In the genomic region with DNA sequence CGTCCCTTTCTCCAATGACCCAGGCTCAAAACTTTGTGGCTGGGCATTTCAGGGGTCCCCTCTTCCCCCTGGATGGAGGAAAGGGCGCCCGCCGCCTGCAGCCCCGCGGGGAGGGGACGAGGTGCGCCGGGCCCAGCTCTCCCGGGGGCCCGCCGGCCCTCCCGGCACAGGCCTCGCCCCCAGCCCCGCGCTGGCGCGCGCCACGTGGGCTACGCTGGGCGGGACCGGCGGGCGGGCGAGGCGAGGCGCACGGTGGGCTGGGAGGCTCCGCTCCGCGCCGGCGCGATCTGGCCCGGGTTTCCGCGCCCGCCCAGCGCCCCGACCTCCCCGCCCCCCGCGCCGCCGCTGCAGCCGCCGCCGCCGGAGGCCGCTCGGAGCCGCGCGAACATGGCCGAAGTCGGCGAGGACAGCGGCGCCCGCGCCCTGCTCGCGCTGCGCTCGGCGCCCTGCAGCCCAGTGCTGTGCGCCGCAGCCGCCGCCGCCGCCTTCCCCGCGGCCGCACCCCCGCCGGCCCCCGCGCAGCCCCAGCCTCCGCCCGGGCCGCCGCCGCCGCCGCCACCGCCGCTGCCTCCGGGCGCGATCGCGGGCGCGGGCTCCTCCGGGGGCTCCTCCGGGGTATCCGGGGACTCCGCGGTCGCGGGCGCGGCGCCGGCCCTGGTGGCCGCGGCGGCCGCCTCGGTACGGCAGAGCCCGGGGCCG, we compare ENCODE assay signal across 8 cellular contexts.
DNase-seq lines count a peak whose midpoint lies in the region; ATAC-seq lines count a peak whose summit lies in the region.

Gene FOXK1 (plus strand): TSS at position 374 of the 699 bp plus-strand sequence. CDS start 14 bp downstream, at position 388.

- no peaks in the 10 kb centered on the region for H3K27me3 ChIP-seq in layer of hippocampus (ENCODE audit: control insufficient read depth, insufficient read depth, low read length)

- H3K27ac ChIP-seq in cingulate gyrus (ENCODE audit: low read depth, low read length), result peak within 1 kb of the TSS; percentile 72
- H3K27ac ChIP-seq in layer of hippocampus (ENCODE audit: low read depth, low read length), result peak within 1 kb of the TSS; percentile 76

- peak; percentile 75 for ATAC-seq in HG02973 (IDR thresholded peaks at IDR 0.05; ENCODE audit: unreplicated experiment)

- DNase-seq in SIG-M5 treated with dmso at 0.1 percent for 504 hours (lab: John Stamatoyannopoulos, UW; ENCODE audit: unreplicated experiment) (peak; percentile 65), SIG-M5 (lab: John Stamatoyannopoulos, UW) (no peak), NCI-H2196 treated with DMSO at 0.1 percent for 48 hours (lab: John Stamatoyannopoulos, UW; ENCODE audit: unreplicated experiment) (peak; percentile 70)
- DNase-seq in activated CD4-positive, alpha-beta T cell treated with anti-CD3 and anti-CD28 coated beads for 24 hours (ENCODE audit: low read depth in 2 of 2), result peak; percentile 60 to 77
- DNase-seq in stimulated activated CD4-positive, alpha-beta T cell treated with anti-CD3 and anti-CD28 coated beads, Interleukin-1b, Interleukin-23, amount 100 ng/mL, for 48 hours, result peak; percentile 79
